In genomic region chr3:113275876-113276580, GRCh38 we compare ENCODE assay signal across 10 cellular contexts.
DNase-seq lines count a peak whose midpoint lies in the region; ATAC-seq and TF ChIP-seq lines count a peak whose summit lies in the region.
"Had no signal": no experiment of that assay in that cellular context is flagged by ENCODE, and none has a peak within 500 bp of the region (broad histone marks: within the 10 kb centered on the region; RNA-seq: fewer than 3 reads in every experiment).

No MANE protein-coding gene starts in this region.

- peak overlapping the region; percentile 88 for H3K27ac ChIP-seq in stomach smooth muscle (ENCODE audit: low read length)

- H3K4me3 ChIP-seq in kidney epithelial cell (ENCODE audit: low read depth, low read length) (no peak overlapping the region), stomach smooth muscle (ENCODE audit: low read length in 2 of 2) (peak overlapping the region; percentile 56 to 63)

- no peaks in the 10 kb centered on the region for H3K9me3 ChIP-seq in stomach smooth muscle (ENCODE audit: control insufficient read depth in 2 of 2, low read length in 2 of 2)

- DNase-seq in T-helper 2 cell treated with Interferon-gamma antibody and Interleukin-4, amounts not matched to agents 5 μg/mL and 100 μg/mL, for 36 hours (ENCODE audit: low spot score), result no peak
- DNase-seq in T-helper 2 cell, result no peak
- peak; percentile 55 for DNase-seq in NCI-H510A (lab: John Stamatoyannopoulos, UW)
- peak; percentile 82 for DNase-seq in brain pericyte (ENCODE audit: low read depth, low spot score)
- no peak for DNase-seq in kidney epithelial cell (ENCODE audit: low read depth)
- no peak for DNase-seq in cerebellum (ENCODE audit: low spot score)
- DNase-seq: DND-41 had no signal

- no peaks in the 10 kb centered on the region for H3K27me3 ChIP-seq in kidney epithelial cell (ENCODE audit: control insufficient read depth, insufficient read depth, low read length)
- no peaks in the 10 kb centered on the region for H3K27me3 ChIP-seq in stomach smooth muscle (ENCODE audit: control insufficient read depth in 1 of 2, insufficient read depth in 2 of 2, low read length in 2 of 2)

- H3K36me3 Mint-ChIP-seq in T-helper 2 cell treated with Interferon-gamma antibody and Interleukin-4, amounts not matched to agents 5 μg/mL and 100 μg/mL, for 36 hours (ENCODE audit: low read depth), result no peaks in the 10 kb centered on the region

- H3K27me3 Mint-ChIP-seq in T-helper 2 cell treated with Interferon-gamma antibody and Interleukin-4, amounts not matched to agents 5 μg/mL and 100 μg/mL, for 36 hours (ENCODE audit: low read depth), result no peaks in the 10 kb centered on the region

- H3K36me3 ChIP-seq in kidney epithelial cell (ENCODE audit: control insufficient read depth, insufficient read depth, low read length) (no peaks in the 10 kb centered on the region), stomach smooth muscle (ENCODE audit: control insufficient read depth in 2 of 2, insufficient read depth in 2 of 2, low read length in 2 of 2) (peaks cover 62 to 66% of the 10 kb centered on the region in 2 donors)

- H3K9me3 Mint-ChIP-seq in T-helper 2 cell treated with Interferon-gamma antibody and Interleukin-4, amounts not matched to agents 5 μg/mL and 100 μg/mL, for 36 hours, result no peaks in the 10 kb centered on the region
- H3K9me3 Mint-ChIP-seq: central memory CD8-positive, alpha-beta T cell had no signal

- H3K9ac ChIP-seq in stomach smooth muscle (ENCODE audit: low read length in 2 of 2), result peak overlapping the region; percentile 62 to 78

- TF ChIP-seq CTCF in kidney epithelial cell (IDR thresholded peaks at IDR 0.05; ENCODE audit: insufficient read depth, low read length, poor library complexity, severe bottlenecking), result peak; percentile 25

- peaks cover 8% of the 10 kb centered on the region for H3K4me1 Mint-ChIP-seq in T-helper 2 cell treated with Interferon-gamma antibody and Interleukin-4, amounts not matched to agents 5 μg/mL and 100 μg/mL, for 36 hours (ENCODE audit: low read depth)
- H3K4me1 Mint-ChIP-seq: central memory CD8-positive, alpha-beta T cell had no signal

- H3K4me1 ChIP-seq in stomach smooth muscle (ENCODE audit: control insufficient read depth, insufficient read depth, low read length), result peaks cover 45% of the 10 kb centered on the region

- peak overlapping the region; percentile 17 for H3K27ac Mint-ChIP-seq in T-helper 2 cell treated with Interferon-gamma antibody and Interleukin-4, amounts not matched to agents 5 μg/mL and 100 μg/mL, for 36 hours

- peak; percentile 74 for ATAC-seq in HG02798 (IDR thresholded peaks at IDR 0.05; ENCODE audit: poor library complexity, unreplicated experiment)

- peak overlapping the region; percentile 60 for H3K4me3 Mint-ChIP-seq in T-helper 2 cell treated with Interferon-gamma antibody and Interleukin-4, amounts not matched to agents 5 μg/mL and 100 μg/mL, for 36 hours
- H3K4me3 Mint-ChIP-seq: central memory CD8-positive, alpha-beta T cell had no signal

Comparison
In these comparisons a context has a peak if more than half of its experiments do, and no peak if none do; other contexts are left out.
1. DNase-seq: peak in NCI-H510A (single experiment) and brain pericyte (single experiment); none in T-helper 2 cell treated with Interferon-gamma antibody and Interleukin-4, amounts not matched to agents 5 μg/mL and 100 μg/mL, for 36 hours (single experiment), T-helper 2 cell (0 of 5), kidney epithelial cell (single experiment) and cerebellum (single experiment).